Comparison of ENCODE assay signal across 24 cellular contexts in the genomic region with DNA sequence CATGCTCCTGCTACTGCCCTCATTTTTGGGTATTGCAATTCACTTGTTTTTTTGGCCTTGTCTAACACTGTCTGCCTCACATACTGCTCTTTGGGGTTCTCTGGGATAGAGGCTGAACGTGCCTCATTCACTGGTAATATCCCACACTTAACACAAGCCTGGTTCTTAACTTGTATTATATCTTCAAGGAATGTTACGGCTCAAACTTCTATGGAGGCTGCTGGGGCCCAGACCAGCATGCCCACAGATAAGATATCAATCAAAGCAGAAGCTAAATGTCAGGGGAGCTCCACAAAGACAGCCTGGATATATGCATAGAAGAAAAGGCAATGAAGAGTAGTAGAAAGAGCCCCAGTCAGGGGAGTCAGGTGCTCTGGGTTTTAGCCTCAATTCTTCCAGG.
"Had no signal": no experiment of that assay in that cellular context is flagged by ENCODE, and none has a peak within 500 bp of the region (broad histone marks: within the 10 kb centered on the region; RNA-seq: fewer than 3 reads in every experiment).

No MANE protein-coding gene starts in this region.

- DNase-seq: activated CD4-positive, alpha-beta memory T cell treated with anti-CD3 and anti-CD28 coated beads, Interleukin-2, amount 10 ng/mL, durations not matched to agents 7 days and 5 days; activated CD4-positive, alpha-beta T cell treated with anti-CD3 and anti-CD28 coated beads for 1 hour; activated CD4-positive, alpha-beta T cell treated with anti-CD3 and anti-CD28 coated beads for 4 hours; activated CD4-positive, alpha-beta T cell treated with anti-CD3 and anti-CD28 coated beads, Interleukin-2, amount 10 ng/mL, durations not matched to agents 7 days and 5 days; activated CD4-positive, alpha-beta T cell treated with anti-CD3 and anti-CD28 coated beads, Interleukin-2, amount 50 U/mL, for 4 hours; activated CD8-positive, alpha-beta memory T cell treated with anti-CD3 and anti-CD28 coated beads, Interleukin-2, amount 50 U/mL, for 48 hours; activated effector memory CD4-positive, alpha-beta T cell treated with Interleukin-2 at 50 U/mL for 16 hours; activated gamma-delta T cell treated with Interleukin-2 at 50 U/mL for 16 hours; activated naive CD4-positive, alpha-beta T cell treated with anti-CD3 and anti-CD28 coated beads, Interleukin-2, amount 50 U/mL, for 16 hours; activated naive CD4-positive, alpha-beta T cell treated with Interleukin-2 at 50 U/mL for 16 hours; activated T-cell treated with anti-CD3 and anti-CD28 coated beads for 4 hours; activated T-cell treated with anti-CD3 and anti-CD28 coated beads, Interleukin-2, amount 50 U/mL, for 24 hours; amniotic stem cell; anterior cingulate cortex; brain microvascular endothelial cell; cortex of kidney; dermis blood vessel endothelial cell; effector CD4-positive, alpha-beta T cell; foreskin fibroblast; head of caudate nucleus; T-helper 2 cell had no signal

- H3K27me3 ChIP-seq: brain microvascular endothelial cell had no signal

- H3K27ac ChIP-seq: brain microvascular endothelial cell had no signal

- ATAC-seq: activated T-helper 17 cell treated with anti-CD3 and anti-CD28 coated beads, Interleukin-2, amount 50 U/mL, for 72 hours; esophagus mucosa; WTC11 had no signal

- H3K36me3 ChIP-seq: brain microvascular endothelial cell had no signal
